13 cellular contexts compared by ENCODE assay signal in genomic region chr17:42130310-42130936, GRCh38. TPM values are rescaled to one million over a fixed set of nuclear protein-coding genes. Genes with fewer than 3 reads are reported as not detected.
DNase-seq lines count a peak whose midpoint lies in the region; ATAC-seq and TF ChIP-seq lines count a peak whose summit lies in the region.
"Had no signal": no experiment of that assay in that cellular context is flagged by ENCODE, and none has a peak within 500 bp of the region (broad histone marks: within the 10 kb centered on the region; RNA-seq: fewer than 3 reads in every experiment).

No MANE protein-coding gene starts in this region.

- CTCF ChIA-PET in naive thymus-derived CD4-positive, alpha-beta T cell (lab: Charles Lee) = no interaction called here

- peak overlapping the region; percentile 11 to 40 for H3K27ac Mint-ChIP-seq in natural killer cell treated with Interleukin-12 subunit alpha and Interleukin-12 subunit beta and Interleukin-15 and Interleukin-18, amount 100 ng/mL, for 72 hours
- H3K27ac Mint-ChIP-seq in natural killer cell = peak overlapping the region in 1 of 2 donors; percentile 44
- peak overlapping the region in 8 of 9 donors; percentile 46 to 84 (median 80) for H3K27ac Mint-ChIP-seq in naive thymus-derived CD4-positive, alpha-beta T cell

- H3K27me3 ChIP-seq in naive thymus-derived CD4-positive, alpha-beta T cell (ENCODE audit: control insufficient read depth in 2 of 2, insufficient read depth in 2 of 2, low read length in 2 of 2) = no peaks in the 10 kb centered on the region

- intact Hi-C loops in natural killer cell (cut with micrococcal nuclease) = no loop called here
- intact Hi-C loops in naive thymus-derived CD4-positive, alpha-beta T cell (cut with micrococcal nuclease) = no loop called here

- H3K36me3 ChIP-seq in naive thymus-derived CD4-positive, alpha-beta T cell (ENCODE audit: control insufficient read depth in 2 of 3, insufficient read depth in 3 of 3, low read length in 3 of 3) = peaks cover 0 to 60% (median 9%) of the 10 kb centered on the region in 3 experiments

- no peaks in the 10 kb centered on the region for H3K9me3 Mint-ChIP-seq in natural killer cell treated with Interleukin-12 subunit alpha and Interleukin-12 subunit beta and Interleukin-15 and Interleukin-18, amount 100 ng/mL, for 72 hours
- no peaks in the 10 kb centered on the region for H3K9me3 Mint-ChIP-seq in natural killer cell
- H3K9me3 Mint-ChIP-seq in naive thymus-derived CD4-positive, alpha-beta T cell = no peaks in the 10 kb centered on the region

- POLR2A ChIA-PET in naive thymus-derived CD4-positive, alpha-beta T cell (lab: Charles Lee) = interaction anchor here (0.9 to 1.6 kb wide), 3 partner anchors 10 to 113 kb away, joined by 3 to 7 read pairs (median 4); partner anchors contain the start of genes DNAJC7 and KAT2A

- peak overlapping the region; percentile 79 for H3K27ac ChIP-seq in caudate nucleus (ENCODE audit: low read depth, low read length)
- peak overlapping the region; percentile 22 for H3K27ac ChIP-seq in naive thymus-derived CD4-positive, alpha-beta T cell (ENCODE audit: low read depth, low read length)

- no peaks in the 10 kb centered on the region for H3K9me3 ChIP-seq in naive thymus-derived CD4-positive, alpha-beta T cell (ENCODE audit: control insufficient read depth in 2 of 3, low read length in 3 of 3)

- H3K4me1 Mint-ChIP-seq in natural killer cell treated with Interleukin-12 subunit alpha and Interleukin-12 subunit beta and Interleukin-15 and Interleukin-18, amount 100 ng/mL, for 72 hours (ENCODE audit: low read depth in 2 of 2) = peaks cover 30 to 35% of the 10 kb centered on the region in 2 donors
- H3K4me1 Mint-ChIP-seq in natural killer cell = peaks cover 37 to 46% of the 10 kb centered on the region in 2 donors
- peaks cover 22 to 46% (median 39%) of the 10 kb centered on the region in 7 donors for H3K4me1 Mint-ChIP-seq in naive thymus-derived CD4-positive, alpha-beta T cell

- H3K4me3 Mint-ChIP-seq in natural killer cell treated with Interleukin-12 subunit alpha and Interleukin-12 subunit beta and Interleukin-15 and Interleukin-18, amount 100 ng/mL, for 72 hours = no peak overlapping the region
- H3K4me3 Mint-ChIP-seq in natural killer cell = no peak overlapping the region
- H3K4me3 Mint-ChIP-seq in naive thymus-derived CD4-positive, alpha-beta T cell = peak overlapping the region in 1 of 10 donors; percentile 30

- no peak overlapping the region for H3K4me3 ChIP-seq in naive thymus-derived CD4-positive, alpha-beta T cell (ENCODE audit: low read length)

- H3K36me3 Mint-ChIP-seq in natural killer cell treated with Interleukin-12 subunit alpha and Interleukin-12 subunit beta and Interleukin-15 and Interleukin-18, amount 100 ng/mL, for 72 hours = peaks cover 7% of the 10 kb centered on the region
- H3K36me3 Mint-ChIP-seq in natural killer cell = peaks cover 7% of the 10 kb centered on the region
- peaks cover 0 to 37% (median 19%) of the 10 kb centered on the region in 5 donors for H3K36me3 Mint-ChIP-seq in naive thymus-derived CD4-positive, alpha-beta T cell

- H3K27me3 Mint-ChIP-seq in natural killer cell treated with Interleukin-12 subunit alpha and Interleukin-12 subunit beta and Interleukin-15 and Interleukin-18, amount 100 ng/mL, for 72 hours = no peaks in the 10 kb centered on the region
- H3K27me3 Mint-ChIP-seq in natural killer cell (ENCODE audit: low read depth in 2 of 2) = no peaks in the 10 kb centered on the region
- H3K27me3 Mint-ChIP-seq in naive thymus-derived CD4-positive, alpha-beta T cell = no peaks in the 10 kb centered on the region

- peaks cover 10 to 16% of the 10 kb centered on the region in 2 donors for H3K4me1 ChIP-seq in naive thymus-derived CD4-positive, alpha-beta T cell (ENCODE audit: control insufficient read depth in 2 of 2, insufficient read depth in 2 of 2, low read length in 2 of 2)

- TF ChIP-seq CTCF in natural killer cell (IDR thresholded peaks at IDR 0.05) = no peak

- no peak for DNase-seq in natural killer cell treated with Interleukin-12 subunit alpha and Interleukin-12 subunit beta and Interleukin-15 and Interleukin-18, amount 100 ng/mL, for 72 hours (ENCODE audit: low spot score)
- DNase-seq in natural killer cell = no peak
- DNase-seq in caudate nucleus (lab: John Stamatoyannopoulos, UW) = no peak
- no peak for DNase-seq in naive thymus-derived CD4-positive, alpha-beta T cell
- no peak for DNase-seq in occipital lobe (lab: John Stamatoyannopoulos, UW)
- no peak for DNase-seq in DMS53 (lab: John Stamatoyannopoulos, UW)
- DNase-seq: activated CD4-positive, CD25-positive, alpha-beta regulatory T cell; AML-193; effector CD4-positive, alpha-beta T cell; GF-D8 had no signal

- ATAC-seq in natural killer cell treated with Interleukin-12 subunit alpha and Interleukin-12 subunit beta and Interleukin-15 and Interleukin-18, amount 100 ng/mL, for 72 hours = no peak
- ATAC-seq in natural killer cell (no peak), HG03460 (IDR thresholded peaks at IDR 0.05; ENCODE audit: unreplicated experiment) (no peak), HG03135 (IDR thresholded peaks at IDR 0.05; ENCODE audit: unreplicated experiment) (no peak)
- no peak for ATAC-seq in naive thymus-derived CD4-positive, alpha-beta T cell

RNA-seq across cellular contexts. Expression of gene HSPB9, which starts 7.8 kb away (rescaled TPM):
- total RNA-seq in natural killer cell treated with Interleukin-12 subunit alpha and Interleukin-12 subunit beta and Interleukin-15 and Interleukin-18, amount 100 ng/mL, for 72 hours = not detected
- total RNA-seq in natural killer cell (not detected), occipital lobe (not detected)
- under 1 TPM in 2 of 5 experiments, not detected in 3; 0.12 to 0.16 TPM for total RNA-seq in naive thymus-derived CD4-positive, alpha-beta T cell
- polyA plus RNA-seq in naive thymus-derived CD4-positive, alpha-beta T cell = under 1 TPM in 1 of 2 donors, not detected in 1; 0.10 TPM
- total RNA-seq: mononuclear cell had no signal

RNA-seq across cellular contexts. Expression of gene KAT2A, which starts 9.3 kb away (rescaled TPM):
- 10 to 100 TPM; 16.5 to 56.5 TPM for total RNA-seq in natural killer cell treated with Interleukin-12 subunit alpha and Interleukin-12 subunit beta and Interleukin-15 and Interleukin-18, amount 100 ng/mL, for 72 hours
- total RNA-seq in natural killer cell = 10 to 100 TPM; 29.6 to 32.8 (median 29.9) TPM
- 10 to 100 TPM; 39.6 to 71.1 (median 49.1) TPM for total RNA-seq in naive thymus-derived CD4-positive, alpha-beta T cell
- polyA plus RNA-seq in naive thymus-derived CD4-positive, alpha-beta T cell = 10 to 100 TPM in 1 of 2 donors, 1 to 10 TPM in 1; 6.6 to 12.0 TPM
- total RNA-seq in occipital lobe = 9.0 TPM

RNA-seq across cellular contexts. Expression of gene DHX58, which starts 17.9 kb away (rescaled TPM):
- total RNA-seq in natural killer cell treated with Interleukin-12 subunit alpha and Interleukin-12 subunit beta and Interleukin-15 and Interleukin-18, amount 100 ng/mL, for 72 hours = 1 to 10 TPM; 7.0 to 7.6 TPM
- 10 to 100 TPM; 22.0 to 29.0 (median 24.5) TPM for total RNA-seq in natural killer cell
- total RNA-seq in naive thymus-derived CD4-positive, alpha-beta T cell = 10 to 100 TPM; 36.0 to 80.5 (median 53.5) TPM
- polyA plus RNA-seq in naive thymus-derived CD4-positive, alpha-beta T cell = 10 to 100 TPM; 10.1 to 24.7 TPM
- total RNA-seq in occipital lobe = 1.1 TPM

RNA-seq across cellular contexts. Expression of gene RAB5C, which starts 24.4 kb away (rescaled TPM):
- 10 to 100 TPM; 67.4 to 73.7 TPM for total RNA-seq in natural killer cell treated with Interleukin-12 subunit alpha and Interleukin-12 subunit beta and Interleukin-15 and Interleukin-18, amount 100 ng/mL, for 72 hours
- total RNA-seq in natural killer cell (100 to 1,000 TPM; 137 to 151 (median 148) TPM), occipital lobe (35.1 TPM)
- 10 to 100 TPM; 72.0 to 95.2 (median 75.4) TPM for total RNA-seq in naive thymus-derived CD4-positive, alpha-beta T cell
- 10 to 100 TPM; 56.6 to 63.2 TPM for polyA plus RNA-seq in naive thymus-derived CD4-positive, alpha-beta T cell

RNA-seq across cellular contexts. Expression of gene ZNF385C, which starts 32.1 kb away (rescaled TPM):
- total RNA-seq in natural killer cell treated with Interleukin-12 subunit alpha and Interleukin-12 subunit beta and Interleukin-15 and Interleukin-18, amount 100 ng/mL, for 72 hours = not detected
- total RNA-seq in natural killer cell = under 1 TPM in 1 of 3 donors, not detected in 2; 0.28 TPM
- total RNA-seq in naive thymus-derived CD4-positive, alpha-beta T cell = under 1 TPM in 4 of 5 experiments, not detected in 1; 0.15 to 0.45 (median 0.23) TPM
- not detected for polyA plus RNA-seq in naive thymus-derived CD4-positive, alpha-beta T cell
- 0.31 TPM for total RNA-seq in occipital lobe
